ENCODE assay signal across 17 cellular contexts in genomic region chr4:14152834-14153519, GRCh38.
DNase-seq lines count a peak whose midpoint lies in the region; ATAC-seq and TF ChIP-seq lines count a peak whose summit lies in the region.
"Had no signal": no experiment of that assay in that cellular context is flagged by ENCODE, and none has a peak within 500 bp of the region (broad histone marks: within the 10 kb centered on the region; RNA-seq: fewer than 3 reads in every experiment).

No MANE protein-coding gene starts in this region.

- 86% methylated on average over 4 of the region's 4 CpGs for WGBS in hepatocyte (ENCODE audit: low lambda C conversion rate, missing lambda C conversion rate)

- H4K20me1 ChIP-seq in hepatocyte (ENCODE audit: insufficient read depth, poor library complexity, severe bottlenecking): no peaks in the 10 kb centered on the region

- H3K27me3 ChIP-seq in hepatocyte: no peaks in the 10 kb centered on the region
- no peaks in the 10 kb centered on the region for H3K27me3 ChIP-seq in uterus
- H3K27me3 ChIP-seq: BE2C, thyroid gland had no signal

- H3K4me2 ChIP-seq in hepatocyte: no peak overlapping the region

- no peak for TF ChIP-seq CTCF in hepatocyte (IDR thresholded peaks at IDR 0.05; ENCODE audit: poor library complexity)
- TF ChIP-seq CTCF in uterus (IDR thresholded peaks at IDR 0.05): no peak

- no peaks in the 10 kb centered on the region for H3K9me2 ChIP-seq in hepatocyte (replicated peaks; ENCODE audit: insufficient read depth)

- H3K36me3 ChIP-seq in hepatocyte (replicated peaks; ENCODE audit: insufficient read depth, low read depth) (no peaks in the 10 kb centered on the region), uterus (no peaks in the 10 kb centered on the region)
- H3K36me3 ChIP-seq: BE2C, thyroid gland had no signal

- intact Hi-C loops in uterus (cut with DNase I; ENCODE audit: low total_unique reads): no loop called here

- H3K4me3 ChIP-seq in hepatocyte: no peak overlapping the region
- H3K4me3 ChIP-seq in uterus: no peak overlapping the region
- H3K4me3 ChIP-seq: mucosa of descending colon, thyroid gland had no signal

- H3K9me3 ChIP-seq in hepatocyte (ENCODE audit: low read depth) (no peaks in the 10 kb centered on the region), uterus (no peaks in the 10 kb centered on the region)
- H3K9me3 ChIP-seq: BE2C, mucosa of descending colon, thyroid gland had no signal

- no peak for TF ChIP-seq POLR2A in uterus (IDR thresholded peaks at IDR 0.05)

- ATAC-seq in GM18511 (IDR thresholded peaks at IDR 0.05; ENCODE audit: unreplicated experiment): peak; percentile 76
- ATAC-seq in GM19467 (IDR thresholded peaks at IDR 0.05; ENCODE audit: unreplicated experiment): peak; percentile 67
- ATAC-seq in HG02870 (IDR thresholded peaks at IDR 0.05; ENCODE audit: unreplicated experiment): peak; percentile 63
- ATAC-seq in HG03520 (IDR thresholded peaks at IDR 0.05; ENCODE audit: unreplicated experiment): peak; percentile 63
- ATAC-seq in SK-N-SH treated with all-trans-retinoic acid at 6 μM for 48 hours: no peak
- ATAC-seq: mucosa of descending colon had no signal

- no peak overlapping the region for H2AFZ ChIP-seq in hepatocyte

- DNase-seq in SHP77 (lab: John Stamatoyannopoulos, UW) (no peak), hepatocyte (ENCODE audit: low spot score) (no peak), uterus (no peak)
- DNase-seq: activated CD4-positive, CD25-positive, alpha-beta regulatory T cell; BE2C; GF-D8; H9; Karpas-422; mucosa of descending colon; NCI-H2171 treated with DMSO at 0.1 percent for 48 hours; retina; thyroid gland had no signal

- no peak overlapping the region for H3K27ac ChIP-seq in hepatocyte
- no peak overlapping the region for H3K27ac ChIP-seq in uterus
- H3K27ac ChIP-seq: thyroid gland had no signal

- H3K79me2 ChIP-seq in hepatocyte: no peaks in the 10 kb centered on the region

- H3K4me1 ChIP-seq in hepatocyte (ENCODE audit: insufficient read depth) (peaks cover 4% of the 10 kb centered on the region), uterus (no peaks in the 10 kb centered on the region)
- H3K4me1 ChIP-seq: BE2C, thyroid gland had no signal

TF ChIP-seq in SK-N-SH treated with all-trans-retinoic acid at 6 μM for 48 hours, 23 proteins besides CTCF, POLR2A, EP300 and RAD21:
- TF ChIP-seq ZFP3 (CRISPR knock-in tag; IDR thresholded peaks at IDR 0.05) (no peak), ZNF8 (CRISPR knock-in tag; IDR thresholded peaks at IDR 0.05) (no peak), POU6F1 (CRISPR knock-in tag; IDR thresholded peaks at IDR 0.05; ENCODE audit: borderline replicate concordance, low read depth) (no peak), CSDC2 (CRISPR knock-in tag; IDR thresholded peaks at IDR 0.05) (no peak), PPARA (CRISPR knock-in tag; IDR thresholded peaks at IDR 0.05; ENCODE audit: borderline replicate concordance) (no peak), ZNF565 (CRISPR knock-in tag; conservative IDR thresholded peaks at IDR 0.05; ENCODE audit: low read depth) (no peak), CSRNP3 (CRISPR knock-in tag; IDR thresholded peaks at IDR 0.05) (no peak), GLIS3 (CRISPR knock-in tag; IDR thresholded peaks at IDR 0.05) (no peak), PATZ1 (CRISPR knock-in tag; IDR thresholded peaks at IDR 0.05; ENCODE audit: borderline replicate concordance) (no peak), ARNTL (CRISPR knock-in tag; IDR thresholded peaks at IDR 0.05; ENCODE audit: borderline replicate concordance, low read depth) (no peak), OSR1 (CRISPR knock-in tag; IDR thresholded peaks at IDR 0.05) (no peak), ZNF70 (CRISPR knock-in tag; IDR thresholded peaks at IDR 0.05) (no peak), BACH2 (CRISPR knock-in tag; IDR thresholded peaks at IDR 0.05; ENCODE audit: borderline replicate concordance) (no peak), CREB5 (CRISPR knock-in tag; IDR thresholded peaks at IDR 0.05; ENCODE audit: low read depth) (no peak), SNAI2 (CRISPR knock-in tag; IDR thresholded peaks at IDR 0.05) (no peak), ZC3H10 (CRISPR knock-in tag; IDR thresholded peaks at IDR 0.05) (no peak), RARB (CRISPR knock-in tag; IDR thresholded peaks at IDR 0.05) (no peak), TOX (CRISPR knock-in tag; IDR thresholded peaks at IDR 0.05; ENCODE audit: borderline replicate concordance) (no peak), ESRRG (CRISPR knock-in tag; IDR thresholded peaks at IDR 0.05) (no peak)
